ENCODE assay signal across 1 cellular context in genomic region chr14:69190191-69190590, GRCh38.
TF ChIP-seq lines count a peak whose summit lies in the region.

No MANE protein-coding gene starts in this region.

TF ChIP-seq in GM23338, 12 proteins besides CTCF, POLR2A, EP300 and RAD21 (continued from another document):
- TF ChIP-seq, protein P1, sequence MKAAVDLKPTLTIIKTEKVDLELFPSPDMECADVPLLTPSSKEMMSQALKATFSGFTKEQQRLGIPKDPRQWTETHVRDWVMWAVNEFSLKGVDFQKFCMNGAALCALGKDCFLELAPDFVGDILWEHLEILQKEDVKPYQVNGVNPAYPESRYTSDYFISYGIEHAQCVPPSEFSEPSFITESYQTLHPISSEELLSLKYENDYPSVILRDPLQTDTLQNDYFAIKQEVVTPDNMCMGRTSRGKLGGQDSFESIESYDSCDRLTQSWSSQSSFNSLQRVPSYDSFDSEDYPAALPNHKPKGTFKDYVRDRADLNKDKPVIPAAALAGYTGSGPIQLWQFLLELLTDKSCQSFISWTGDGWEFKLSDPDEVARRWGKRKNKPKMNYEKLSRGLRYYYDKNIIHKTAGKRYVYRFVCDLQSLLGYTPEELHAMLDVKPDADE (IDR thresholded peaks at IDR 0.05), result no peak
- TF ChIP-seq EZH2 (IDR thresholded peaks at IDR 0.05; ENCODE audit: low read depth, unreplicated experiment) (no peak), STAT1 (IDR thresholded peaks at IDR 0.05; ENCODE audit: unreplicated experiment) (no peak), REST (IDR thresholded peaks at IDR 0.05; ENCODE audit: unreplicated experiment) (no peak), JUNB (IDR thresholded peaks at IDR 0.05; ENCODE audit: unreplicated experiment) (no peak), POLR2AphosphoS5 (IDR thresholded peaks at IDR 0.05; ENCODE audit: low read depth) (no peak)
